In genomic region chr7:6577369-6578113, GRCh38 we compare ENCODE assay signal across 8 cellular contexts. TPM values are rescaled to one million over a fixed set of nuclear protein-coding genes. Genes with fewer than 3 reads are reported as not detected.
DNase-seq lines count a peak whose midpoint lies in the region; ATAC-seq, FAIRE-seq and TF ChIP-seq lines count a peak whose summit lies in the region.

Gene ZDHHC4, plus strand, starts transcription at chr7:6577454. Its CDS starts 3,108 bp downstream, at chr7:6580562.

- no peaks in the 10 kb centered on the region for H3K27me3 ChIP-seq in heart right ventricle
- H3K27me3 ChIP-seq in upper lobe of right lung = no peaks in the 10 kb centered on the region

- DNase-seq in GM12892 (ENCODE audit: insufficient read length) (peak; percentile 99), NCI-H1417 treated with DMSO at 0.1 percent for 48 hours (lab: John Stamatoyannopoulos, UW) (peak; percentile 39), T-cell (peak; percentile 71 to 88 (median 83)), heart right ventricle (peak; percentile 89 to 93), progenitor cell of endocrine pancreas (ENCODE audit: low spot score, unreplicated experiment) (peak; percentile 71), upper lobe of right lung (peak; percentile 96)

- ATAC-seq in HG02798 (IDR thresholded peaks at IDR 0.05; ENCODE audit: poor library complexity, unreplicated experiment) (peak; percentile 97), T-cell (replicated peaks in 1 of 4) (peak; percentile 96 to 98 (median 96)), heart right ventricle (peak; percentile 97 to 99 (median 98)), upper lobe of right lung (peak; percentile 98)

- POLR2A ChIA-PET in T-cell (lab: Charles Lee) = interaction anchor here in 1 of 2 donors (0.6 to 0.9 kb wide), 2 partner anchors 14 to 450 kb away, joined by 3 read pairs; no protein-coding TSS in a partner anchor

- H3K27ac ChIP-seq in adipose tissue (ENCODE audit: low read depth, low read length) (peak within 1 kb of the TSS; percentile 88), heart right ventricle (peak within 1 kb of the TSS; percentile 76 to 97 (median 96)), upper lobe of right lung (peak within 1 kb of the TSS; percentile 93)

- H3K4me3 Mint-ChIP-seq in T-cell (peak within 1 kb of the TSS; percentile 80 to 90 (median 83)), progenitor cell of endocrine pancreas (ENCODE audit: low read depth) (peak within 1 kb of the TSS; percentile 86)

- CTCF ChIA-PET in T-cell (lab: Charles Lee) = interaction anchor here (0.6 to 1.9 kb wide), 6 partner anchors 13 to 581 kb away, joined by 3 to 11 read pairs (median 4); partner anchors contain the start of gene INTS15 (in 1 of the 2)

- H3K9me3 Mint-ChIP-seq in T-cell = no peaks in the 10 kb centered on the region
- H3K9me3 Mint-ChIP-seq in progenitor cell of endocrine pancreas (ENCODE audit: low read depth) = no peaks in the 10 kb centered on the region

- H3K36me3 ChIP-seq in heart right ventricle (peaks cover 0 to 32% (median 13%) of the 10 kb centered on the region in 9 donors), upper lobe of right lung (peaks cover 26% of the 10 kb centered on the region)

- H3K4me3 ChIP-seq in heart right ventricle = peak within 1 kb of the TSS; percentile 41 to 91 (median 76)
- H3K4me3 ChIP-seq in upper lobe of right lung = peak within 1 kb of the TSS; percentile 74

- H3K36me3 Mint-ChIP-seq in T-cell = peaks cover 28% of the 10 kb centered on the region
- peaks cover 17% of the 10 kb centered on the region for H3K36me3 Mint-ChIP-seq in progenitor cell of endocrine pancreas (ENCODE audit: insufficient read depth)

- TF ChIP-seq POLR2A in GM12892 (IDR thresholded peaks at IDR 0.05; ENCODE audit: low read depth, low read length) = peak; percentile 94

- H3K27ac Mint-ChIP-seq in T-cell = peak within 1 kb of the TSS; percentile 90 to 92
- H3K27ac Mint-ChIP-seq in progenitor cell of endocrine pancreas = peak within 1 kb of the TSS; percentile 95

- H3K27me3 Mint-ChIP-seq in T-cell = peaks cover 3 to 4% of the 10 kb centered on the region in 2 donors
- peaks cover 3% of the 10 kb centered on the region for H3K27me3 Mint-ChIP-seq in progenitor cell of endocrine pancreas

- H3K4me1 Mint-ChIP-seq in T-cell (peaks cover 12 to 21% (median 15%) of the 10 kb centered on the region in 3 donors), progenitor cell of endocrine pancreas (ENCODE audit: low read depth) (peaks cover 13% of the 10 kb centered on the region)

- peak; percentile 93 for FAIRE-seq in GM12892 (lab: Jason Lieb, UNC)

- H3K4me1 ChIP-seq in heart right ventricle = peaks cover 0 to 15% (median 7%) of the 10 kb centered on the region in 9 donors
- peaks cover 12% of the 10 kb centered on the region for H3K4me1 ChIP-seq in upper lobe of right lung

- H3K9me3 ChIP-seq in heart right ventricle = no peaks in the 10 kb centered on the region
- no peaks in the 10 kb centered on the region for H3K9me3 ChIP-seq in upper lobe of right lung

- no peak for TF ChIP-seq CTCF in heart right ventricle (IDR thresholded peaks at IDR 0.05)
- TF ChIP-seq CTCF in progenitor cell of endocrine pancreas (IDR thresholded peaks at IDR 0.05; ENCODE audit: unreplicated experiment) = no peak
- TF ChIP-seq CTCF in upper lobe of right lung (IDR thresholded peaks at IDR 0.05) = no peak

- intact Hi-C loops in heart right ventricle (cut with DNase I) (loop anchor here in 1 of 10 donors (10.0 kb wide), 1 partner anchor 63 kb away; no protein-coding TSS in a partner anchor), upper lobe of right lung (cut with DNase I) (no loop called here)

- 11 to 15% (median 15%) methylated on average over 47 to 51 of the region's 51 CpGs for WGBS in adipose tissue, 3 donors
- 17% methylated on average over 51 of the region's 51 CpGs for WGBS in heart right ventricle, 2 donors

RNA-seq across cellular contexts. Expression of gene ZDHHC4, which starts in this region (rescaled TPM):
- polyA plus RNA-seq in GM12892 (2012; ENCODE audit: missing spikeins) = 27.8 TPM
- 10 to 100 TPM; 27.7 to 35.5 (median 30.3) TPM for total RNA-seq in T-cell
- 10 to 100 TPM; 44.6 to 53.6 (median 45.3) TPM for polyA plus RNA-seq in adipose tissue
- total RNA-seq in heart right ventricle = 10 to 100 TPM; 29.7 to 53.5 (median 43.3) TPM
- polyA plus RNA-seq in heart right ventricle = 10 to 100 TPM; 25.5 to 54.2 TPM
- 83.4 and 86.5 TPM in 2 replicates for total RNA-seq in progenitor cell of endocrine pancreas
- 54.8 TPM for total RNA-seq in upper lobe of right lung

Comparison
In these comparisons a context has a peak if more than half of its experiments do, and no peak if none do; other contexts are left out.
1. Peak in every context shown above with its lines: DNase-seq, ATAC-seq, H3K4me3 ChIP-seq and H3K27ac ChIP-seq.
2. DNase-seq: peak in every context shown above with its lines; median percentile 99 in GM12892; 96 in upper lobe of right lung; 91 in heart right ventricle; 83 in T-cell; 71 in progenitor cell of endocrine pancreas; 39 in NCI-H1417 treated with DMSO at 0.1 percent for 48 hours.